Comparison of ENCODE assay signal across 19 cellular contexts in the genomic region with DNA sequence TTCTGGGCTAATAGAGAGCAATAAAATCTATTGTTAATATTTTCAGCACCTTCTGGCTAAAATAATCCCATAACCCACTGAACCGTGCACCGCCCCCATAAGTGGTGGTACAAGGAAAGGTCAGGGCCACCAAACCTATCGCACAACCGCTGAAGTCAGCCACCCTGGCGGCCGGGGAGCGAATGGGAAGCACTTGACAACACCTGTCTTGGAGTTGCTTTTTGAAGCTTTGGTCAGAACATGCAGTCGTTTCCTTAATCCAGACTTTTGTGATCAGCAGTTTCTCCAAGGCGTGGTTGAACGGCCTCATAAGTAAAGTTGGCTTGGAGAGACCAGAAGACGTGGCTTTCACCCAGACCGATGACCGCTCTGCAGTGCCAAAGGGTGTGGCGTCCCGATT.
"Had no signal": no experiment of that assay in that cellular context is flagged by ENCODE, and none has a peak within 500 bp of the region (broad histone marks: within the 10 kb centered on the region; RNA-seq: fewer than 3 reads in every experiment).

No MANE protein-coding gene starts in this region.

- H3K9me3 ChIP-seq: ascending aorta, gastrocnemius medialis, heart left ventricle, neutrophil had no signal

- H3K4me1 ChIP-seq: ascending aorta, gastrocnemius medialis had no signal

- ATAC-seq: activated naive CD8-positive, alpha-beta T cell treated with anti-CD3 and anti-CD28 coated beads, Interleukin-2, amount 50 U/mL, for 24 hours; effector memory CD8-positive, alpha-beta T cell; gastrocnemius medialis had no signal

- H3K4me3 ChIP-seq: ascending aorta, gastrocnemius medialis, heart left ventricle, smooth muscle cell had no signal

- DNase-seq: activated B cell treated with CpG ODN at 0.5 μM for 24 hours; activated CD4-positive, alpha-beta T cell treated with anti-CD3 and anti-CD28 coated beads, Interleukin-2, amount 10 ng/mL, durations not matched to agents 24 days and 14 days; activated naive CD4-positive, alpha-beta T cell treated with anti-CD3 and anti-CD28 coated beads for 36 hours; activated naive CD8-positive, alpha-beta T cell treated with anti-CD3 and anti-CD28 coated beads, Interleukin-2, amount 50 U/mL, for 24 hours; activated T-cell treated with anti-CD3 and anti-CD28 coated beads for 4 hours; dermis blood vessel endothelial cell; effector memory CD8-positive, alpha-beta T cell; heart left ventricle; mammary epithelial cell; naive B cell; stimulated activated CD4-positive, alpha-beta T cell treated with anti-CD3 and anti-CD28 coated beads, Interleukin-4, amount 100 ng/mL, for 4 hours; stimulated activated CD8-positive, alpha-beta memory T cell treated with anti-CD3 and anti-CD28 coated beads, Interleukin-4, amount 100 ng/mL, for 48 hours; stimulated activated naive CD4-positive, alpha-beta T cell treated with Interleukin-2 at 50 U/mL for 16 hours; SW 1271 had no signal

- H3K36me3 ChIP-seq: ascending aorta, gastrocnemius medialis, heart left ventricle, neutrophil had no signal

- FAIRE-seq: islet of Langerhans had no signal

- H3K27ac ChIP-seq: ascending aorta, gastrocnemius medialis, heart left ventricle, neutrophil had no signal

- H3K4me2 ChIP-seq: smooth muscle cell had no signal

- H3K27me3 ChIP-seq: ascending aorta, gastrocnemius medialis, heart left ventricle had no signal
